18 cellular contexts compared by ENCODE assay signal in genomic region chr16:2786826-2787151, GRCh38. TPM values are rescaled to one million over a fixed set of nuclear protein-coding genes. Genes with fewer than 3 reads are reported as not detected.
DNase-seq lines count a peak whose midpoint lies in the region; ATAC-seq lines count a peak whose summit lies in the region.
"Had no signal": no experiment of that assay in that cellular context is flagged by ENCODE, and none has a peak within 500 bp of the region (broad histone marks: within the 10 kb centered on the region; RNA-seq: fewer than 3 reads in every experiment).

No MANE protein-coding gene starts in this region.

- no peaks in the 10 kb centered on the region for H3K36me3 Mint-ChIP-seq in activated CD8-positive, alpha-beta memory T cell treated with anti-CD3 and anti-CD28 coated beads, Interleukin-2, amount 10 ng/mL, durations not matched to agents 7 days and 5 days
- H3K36me3 Mint-ChIP-seq in T-helper 17 cell (ENCODE audit: low read depth): no peaks in the 10 kb centered on the region
- no peaks in the 10 kb centered on the region for H3K36me3 Mint-ChIP-seq in effector memory CD8-positive, alpha-beta T cell (ENCODE audit: insufficient read depth)
- H3K36me3 Mint-ChIP-seq: CD4-positive, CD25-positive, alpha-beta regulatory T cell had no signal

- no peak overlapping the region for H3K4me3 Mint-ChIP-seq in activated CD8-positive, alpha-beta memory T cell treated with anti-CD3 and anti-CD28 coated beads, Interleukin-2, amount 10 ng/mL, durations not matched to agents 7 days and 5 days
- no peak overlapping the region for H3K4me3 Mint-ChIP-seq in T-helper 17 cell
- H3K4me3 Mint-ChIP-seq in effector memory CD8-positive, alpha-beta T cell: peak overlapping the region; percentile 40 to 87
- H3K4me3 Mint-ChIP-seq: HFFc6 had no signal

- no peaks in the 10 kb centered on the region for H3K9me3 Mint-ChIP-seq in activated CD8-positive, alpha-beta memory T cell treated with anti-CD3 and anti-CD28 coated beads, Interleukin-2, amount 10 ng/mL, durations not matched to agents 7 days and 5 days (ENCODE audit: low read depth)
- H3K9me3 Mint-ChIP-seq in effector memory CD8-positive, alpha-beta T cell: no peaks in the 10 kb centered on the region
- H3K9me3 Mint-ChIP-seq: HFFc6 had no signal

- no peak for ATAC-seq in activated CD8-positive, alpha-beta memory T cell treated with anti-CD3 and anti-CD28 coated beads, Interleukin-2, amount 10 ng/mL, durations not matched to agents 7 days and 5 days
- no peak for ATAC-seq in T-helper 17 cell
- no peak for ATAC-seq in effector memory CD8-positive, alpha-beta T cell (replicated peaks)
- no peak for ATAC-seq in sciatic nerve
- ATAC-seq in HG03457 (IDR thresholded peaks at IDR 0.05; ENCODE audit: unreplicated experiment): no peak
- ATAC-seq: GM12878 had no signal

- H3K4me1 Mint-ChIP-seq in activated CD8-positive, alpha-beta memory T cell treated with anti-CD3 and anti-CD28 coated beads, Interleukin-2, amount 10 ng/mL, durations not matched to agents 7 days and 5 days: peaks cover 9% of the 10 kb centered on the region
- H3K4me1 Mint-ChIP-seq in T-helper 17 cell: peaks cover 6% of the 10 kb centered on the region
- peaks cover 3 to 7% of the 10 kb centered on the region in 2 donors for H3K4me1 Mint-ChIP-seq in effector memory CD8-positive, alpha-beta T cell (ENCODE audit: low read depth in 2 of 2)

- intact Hi-C loops in sciatic nerve (cut with DNase I): no loop called here

- H3K27me3 Mint-ChIP-seq in activated CD8-positive, alpha-beta memory T cell treated with anti-CD3 and anti-CD28 coated beads, Interleukin-2, amount 10 ng/mL, durations not matched to agents 7 days and 5 days: peaks cover 15% of the 10 kb centered on the region
- H3K27me3 Mint-ChIP-seq in T-helper 17 cell: peaks cover 14% of the 10 kb centered on the region
- peaks cover 13 to 26% of the 10 kb centered on the region in 2 donors for H3K27me3 Mint-ChIP-seq in effector memory CD8-positive, alpha-beta T cell

- CTCF ChIA-PET in activated CD8-positive, alpha-beta memory T cell treated with anti-CD3 and anti-CD28 coated beads, Interleukin-2, amount 10 ng/mL, durations not matched to agents 7 days and 5 days (lab: Charles Lee): no interaction called here

- H3K9me3 ChIP-seq in T-helper 17 cell (ENCODE audit: control insufficient read depth, low read length, poor library complexity, severe bottlenecking): no peaks in the 10 kb centered on the region
- H3K9me3 ChIP-seq: BLaER1 had no signal

- peak; percentile 18 for DNase-seq in activated CD8-positive, alpha-beta memory T cell treated with anti-CD3 and anti-CD28 coated beads, Interleukin-2, amount 50 U/mL, for 48 hours
- DNase-seq in activated CD8-positive, alpha-beta memory T cell treated with anti-CD3 and anti-CD28 coated beads, Interleukin-2, amount 10 ng/mL, durations not matched to agents 7 days and 5 days: no peak
- DNase-seq in T-helper 17 cell (no peak), sciatic nerve (ENCODE audit: low spot score) (peak; percentile 15), NCI-H226 (no peak), NCI-H82 treated with DMSO at 0.1 percent for 48 hours (lab: John Stamatoyannopoulos, UW; ENCODE audit: unreplicated experiment) (no peak)
- no peak for DNase-seq in effector memory CD8-positive, alpha-beta T cell
- DNase-seq: CD4-positive, CD25-positive, alpha-beta regulatory T cell; DMS 273 treated with DMSO at 0.1 percent for 48 hours; HCEC 1CT; HFFc6 had no signal

- no peak overlapping the region for H3K27ac Mint-ChIP-seq in activated CD8-positive, alpha-beta memory T cell treated with anti-CD3 and anti-CD28 coated beads, Interleukin-2, amount 10 ng/mL, durations not matched to agents 7 days and 5 days
- peak overlapping the region; percentile 16 for H3K27ac Mint-ChIP-seq in T-helper 17 cell
- peak overlapping the region in 1 of 2 donors; percentile 58 for H3K27ac Mint-ChIP-seq in effector memory CD8-positive, alpha-beta T cell
- H3K27ac Mint-ChIP-seq: CD4-positive, CD25-positive, alpha-beta regulatory T cell; HFFc6 had no signal

RNA-seq across cellular contexts. Expression of gene PRSS33, which starts 0.6 kb away (rescaled TPM):
- total RNA-seq in activated CD8-positive, alpha-beta memory T cell treated with anti-CD3 and anti-CD28 coated beads, Interleukin-2, amount 10 ng/mL, durations not matched to agents 7 days and 5 days: not detected
- not detected for total RNA-seq in T-helper 17 cell
- not detected for total RNA-seq in sciatic nerve
- total RNA-seq: A673; CD4-positive, CD25-positive, alpha-beta regulatory T cell; Daoy; GM12878; HFFc6 had no signal

RNA-seq across cellular contexts. Expression of gene ELOB, which starts 9.7 kb away (rescaled TPM):
- 100 to 1,000 TPM; 260 to 318 TPM for total RNA-seq in activated CD8-positive, alpha-beta memory T cell treated with anti-CD3 and anti-CD28 coated beads, Interleukin-2, amount 10 ng/mL, durations not matched to agents 7 days and 5 days
- 100 to 1,000 TPM; 121 to 131 TPM for total RNA-seq in T-helper 17 cell
- total RNA-seq in sciatic nerve: 228 TPM

RNA-seq across cellular contexts. Expression of gene PRSS41, which starts 11.5 kb away (rescaled TPM):
- total RNA-seq in activated CD8-positive, alpha-beta memory T cell treated with anti-CD3 and anti-CD28 coated beads, Interleukin-2, amount 10 ng/mL, durations not matched to agents 7 days and 5 days: not detected
- not detected for total RNA-seq in T-helper 17 cell
- total RNA-seq in sciatic nerve: not detected
- total RNA-seq: A673; CD4-positive, CD25-positive, alpha-beta regulatory T cell; Daoy; G401; GM12878; H4; HFFc6 had no signal

RNA-seq across cellular contexts. Expression of gene PRSS21, which starts 30.2 kb away (rescaled TPM):
- 10 to 100 TPM in 1 of 2 experiments, 1 to 10 TPM in 1; 6.0 to 10.3 TPM for total RNA-seq in activated CD8-positive, alpha-beta memory T cell treated with anti-CD3 and anti-CD28 coated beads, Interleukin-2, amount 10 ng/mL, durations not matched to agents 7 days and 5 days
- total RNA-seq in T-helper 17 cell (1 to 10 TPM in 1 of 2 donors, not detected in 1; 1.6 TPM), sciatic nerve (0.40 TPM)
- total RNA-seq: A673; CD4-positive, CD25-positive, alpha-beta regulatory T cell; Daoy; G401; H4; HFFc6 had no signal

RNA-seq across cellular contexts. Expression of gene SRRM2, which starts 34.4 kb away (rescaled TPM):
- total RNA-seq in activated CD8-positive, alpha-beta memory T cell treated with anti-CD3 and anti-CD28 coated beads, Interleukin-2, amount 10 ng/mL, durations not matched to agents 7 days and 5 days: 100 to 1,000 TPM; 631 to 651 TPM
- total RNA-seq in T-helper 17 cell (1,000 to 10,000 TPM; 1,185 to 1,285 TPM), sciatic nerve (931 TPM)

Comparison
In these comparisons a context has a peak if more than half of its experiments do, and no peak if none do; other contexts are left out.
1. DNase-seq: peak in activated CD8-positive, alpha-beta memory T cell treated with anti-CD3 and anti-CD28 coated beads, Interleukin-2, amount 50 U/mL, for 48 hours (single experiment) and sciatic nerve (single experiment); none in activated CD8-positive, alpha-beta memory T cell treated with anti-CD3 and anti-CD28 coated beads, Interleukin-2, amount 10 ng/mL, durations not matched to agents 7 days and 5 days (single experiment), T-helper 17 cell (0 of 3), effector memory CD8-positive, alpha-beta T cell (0 of 3), NCI-H226 (single experiment) and NCI-H82 treated with DMSO at 0.1 percent for 48 hours (single experiment).
2. H3K4me3 Mint-ChIP-seq: peak in effector memory CD8-positive, alpha-beta T cell (2 of 2); none in activated CD8-positive, alpha-beta memory T cell treated with anti-CD3 and anti-CD28 coated beads, Interleukin-2, amount 10 ng/mL, durations not matched to agents 7 days and 5 days (single experiment) and T-helper 17 cell (single experiment).